ENCODE assay signal across 16 cellular contexts in the genomic region with DNA sequence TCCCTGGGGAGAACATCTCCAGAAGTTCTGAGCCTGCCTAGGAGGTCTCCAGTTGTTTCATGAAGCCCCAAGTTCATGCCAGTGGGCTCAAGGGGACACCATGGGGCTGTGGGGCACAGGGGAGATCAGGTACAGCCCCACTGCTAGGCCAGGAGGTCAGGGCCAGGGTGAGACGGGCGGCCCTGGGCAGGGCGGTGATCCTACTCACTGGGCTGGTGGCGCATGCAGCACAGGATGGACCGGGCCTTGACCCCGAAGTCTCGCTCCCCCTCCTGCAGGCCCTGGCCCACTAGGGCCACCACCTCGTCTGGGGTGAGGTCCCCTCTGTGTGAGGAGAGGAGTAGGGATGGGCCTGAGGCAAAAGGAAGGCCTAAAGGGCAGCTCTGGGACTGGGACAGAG. TPM values are rescaled to one million over a fixed set of nuclear protein-coding genes. Genes with fewer than 3 reads are reported as not detected.
DNase-seq lines count a peak whose midpoint lies in the region; ATAC-seq and TF ChIP-seq lines count a peak whose summit lies in the region.
"Had no signal": no experiment of that assay in that cellular context is flagged by ENCODE, and none has a peak within 500 bp of the region (broad histone marks: within the 10 kb centered on the region; RNA-seq: fewer than 3 reads in every experiment).

No MANE protein-coding gene starts in this region.

- peaks cover 30% of the 10 kb centered on the region for H3K36me3 Mint-ChIP-seq in effector memory CD8-positive, alpha-beta T cell (ENCODE audit: insufficient read depth)
- H3K36me3 Mint-ChIP-seq in stimulated activated naive B cell treated with anti-CD40 and anti-IgM and Interleukin-4, amounts not matched to agents 10 μg/mL and 1 μg/mL and 100 μg/mL, for 72 hours = peaks cover 49 to 64% of the 10 kb centered on the region in 2 donors

- H3K4me2 ChIP-seq in mesenchymal stem cell (ENCODE audit: low read length, poor library complexity, severe bottlenecking) = no peak overlapping the region
- H3K4me2 ChIP-seq: A549 had no signal

- no peaks in the 10 kb centered on the region for H3K27me3 ChIP-seq in heart left ventricle
- H3K27me3 ChIP-seq in RWPE2 (ENCODE audit: insufficient read depth, poor library complexity, severe bottlenecking) = no peaks in the 10 kb centered on the region
- no peaks in the 10 kb centered on the region for H3K27me3 ChIP-seq in mesenchymal stem cell (ENCODE audit: control insufficient read depth in 1 of 2, insufficient read depth in 1 of 2, low read length in 2 of 2)
- H3K27me3 ChIP-seq: BE2C had no signal

- H3K9me3 ChIP-seq in heart left ventricle = peaks cover 0 to 7% (median 0%) of the 10 kb centered on the region in 12 donors
- no peaks in the 10 kb centered on the region for H3K9me3 ChIP-seq in RWPE2 (ENCODE audit: severe bottlenecking)
- peaks cover 8% of the 10 kb centered on the region for H3K9me3 ChIP-seq in mesenchymal stem cell (ENCODE audit: control insufficient read depth, low read length)
- H3K9me3 ChIP-seq: BE2C had no signal

- H2BK120ac ChIP-seq in mesenchymal stem cell (ENCODE audit: low read depth, low read length) = no peak overlapping the region

- no peak overlapping the region for H2BK5ac ChIP-seq in mesenchymal stem cell (ENCODE audit: low read depth, low read length, poor library complexity, severe bottlenecking)

- TF ChIP-seq CTCF in heart left ventricle (IDR thresholded peaks at IDR 0.05) (no peak), RWPE2 (IDR thresholded peaks at IDR 0.05; ENCODE audit: poor library complexity, severe bottlenecking) (no peak)

- no peak overlapping the region for H3K9ac ChIP-seq in mesenchymal stem cell (ENCODE audit: low read length)
- H3K9ac ChIP-seq: GM23248 had no signal

- TF ChIP-seq POLR2A in heart left ventricle (IDR thresholded peaks at IDR 0.05) = no peak

- no peak overlapping the region for H3K4ac ChIP-seq in mesenchymal stem cell (ENCODE audit: low read depth in 1 of 2, low read length in 2 of 2)

- H3K4me1 Mint-ChIP-seq in effector memory CD8-positive, alpha-beta T cell (ENCODE audit: low read depth in 2 of 2) = peaks cover 3 to 4% of the 10 kb centered on the region in 2 donors
- peaks cover 6% of the 10 kb centered on the region in 2 donors for H3K4me1 Mint-ChIP-seq in stimulated activated naive B cell treated with anti-CD40 and anti-IgM and Interleukin-4, amounts not matched to agents 10 μg/mL and 1 μg/mL and 100 μg/mL, for 72 hours

- WGBS in heart left ventricle, 4 donors = 96 to 100% (median 99%) methylated on average over 3 to 8 of the region's 8 CpGs
- WGBS in mesenchymal stem cell = 94% methylated on average over 7 of the region's 8 CpGs

- no peak overlapping the region for H3K23ac ChIP-seq in mesenchymal stem cell (ENCODE audit: low read length in 2 of 2)

- DNase-seq in Right ventricle myocardium inferior (ENCODE audit: missing footprints) (peak; percentile 50), heart left ventricle (no peak), RWPE2 (ENCODE audit: low spot score) (peak; percentile 83), mesenchymal stem cell (no peak)
- no peak for DNase-seq in effector memory CD8-positive, alpha-beta T cell
- DNase-seq in stimulated activated naive B cell treated with anti-CD40 and anti-IgM and Interleukin-4, amounts not matched to agents 10 μg/mL and 1 μg/mL and 100 μg/mL, for 72 hours = no peak
- DNase-seq: BE2C; Caco-2; CD8-positive, alpha-beta T cell; GF-D8; GM23248 had no signal

- H3K18ac ChIP-seq in mesenchymal stem cell (ENCODE audit: low read depth in 1 of 2, low read length in 2 of 2) = no peak overlapping the region

- no peak overlapping the region for H4K8ac ChIP-seq in mesenchymal stem cell (ENCODE audit: low read length)

- H3K4me1 ChIP-seq in heart left ventricle (peaks cover 0 to 8% (median 0%) of the 10 kb centered on the region in 12 donors), RWPE2 (ENCODE audit: insufficient read depth, poor library complexity, severe bottlenecking) (no peaks in the 10 kb centered on the region), mesenchymal stem cell (ENCODE audit: control insufficient read depth, insufficient read depth, low read depth, low read length) (no peaks in the 10 kb centered on the region)
- H3K4me1 ChIP-seq: A549, BE2C, Caco-2 had no signal

- H2BK12ac ChIP-seq in mesenchymal stem cell (ENCODE audit: low read length in 2 of 2) = no peak overlapping the region

- no peak overlapping the region for H3K4me3 Mint-ChIP-seq in effector memory CD8-positive, alpha-beta T cell
- no peak overlapping the region for H3K4me3 Mint-ChIP-seq in stimulated activated naive B cell treated with anti-CD40 and anti-IgM and Interleukin-4, amounts not matched to agents 10 μg/mL and 1 μg/mL and 100 μg/mL, for 72 hours
- H3K4me3 Mint-ChIP-seq: CD14-positive monocyte; CD8-positive, alpha-beta T cell had no signal

- no peak overlapping the region for H2AK5ac ChIP-seq in mesenchymal stem cell (ENCODE audit: low read length, severe bottlenecking)

- H3K27ac ChIP-seq in heart left ventricle (no peak overlapping the region), RWPE2 (ENCODE audit: poor library complexity, severe bottlenecking) (no peak overlapping the region), mesenchymal stem cell (ENCODE audit: low read length, poor library complexity, severe bottlenecking) (no peak overlapping the region)
- H3K27ac ChIP-seq: A549, GM23248, HL-60 had no signal

- H3K36me3 ChIP-seq in heart left ventricle = peaks cover 0 to 81% (median 31%) of the 10 kb centered on the region in 9 donors
- peaks cover 36% of the 10 kb centered on the region for H3K36me3 ChIP-seq in RWPE2 (ENCODE audit: low read depth)
- H3K36me3 ChIP-seq in mesenchymal stem cell (ENCODE audit: control insufficient read depth in 1 of 2, insufficient read depth in 2 of 2, low read depth in 1 of 2, low read length in 2 of 2) = peaks cover 82 to 84% of the 10 kb centered on the region in 2 experiments
- H3K36me3 ChIP-seq: BE2C had no signal

- peak overlapping the region; percentile 58 to 66 for H3K27ac Mint-ChIP-seq in effector memory CD8-positive, alpha-beta T cell
- peak overlapping the region; percentile 51 for H3K27ac Mint-ChIP-seq in stimulated activated naive B cell treated with anti-CD40 and anti-IgM and Interleukin-4, amounts not matched to agents 10 μg/mL and 1 μg/mL and 100 μg/mL, for 72 hours
- H3K27ac Mint-ChIP-seq: CD8-positive, alpha-beta T cell had no signal

- no peak overlapping the region for H3K14ac ChIP-seq in mesenchymal stem cell (ENCODE audit: low read length in 2 of 2)

- peaks cover 2% of the 10 kb centered on the region for H3K79me1 ChIP-seq in mesenchymal stem cell (replicated peaks; ENCODE audit: low read length, poor library complexity, severe bottlenecking)

- ATAC-seq in Right ventricle myocardium inferior (no peak), heart left ventricle (no peak), RWPE2 (ENCODE audit: low read depth) (no peak), HG03135 (IDR thresholded peaks at IDR 0.05; ENCODE audit: unreplicated experiment) (no peak)
- no peak for ATAC-seq in effector memory CD8-positive, alpha-beta T cell (replicated peaks)
- no peak for ATAC-seq in stimulated activated naive B cell treated with anti-CD40 and anti-IgM and Interleukin-4, amounts not matched to agents 10 μg/mL and 1 μg/mL and 100 μg/mL, for 72 hours (replicated peaks)
- ATAC-seq: A549; CD8-positive, alpha-beta T cell; HCT116 had no signal

- no peak overlapping the region for H3K4me3 ChIP-seq in heart left ventricle
- no peak overlapping the region for H3K4me3 ChIP-seq in RWPE2 (ENCODE audit: severe bottlenecking)
- H3K4me3 ChIP-seq in mesenchymal stem cell (ENCODE audit: insufficient read depth in 1 of 2, low read depth in 1 of 2, low read length in 2 of 2) = no peak overlapping the region
- H3K4me3 ChIP-seq: A549, GM23248 had no signal

- intact Hi-C loops in Right ventricle myocardium inferior (cut with DNase I) = no loop called here
- intact Hi-C loops in heart left ventricle (cut with DNase I) = no loop called here

- H4K91ac ChIP-seq in mesenchymal stem cell (ENCODE audit: low read length) = no peak overlapping the region

- H2AFZ ChIP-seq in mesenchymal stem cell (ENCODE audit: low read depth, low read length) = no peak overlapping the region
- H2AFZ ChIP-seq: GM23248 had no signal

- H2BK15ac ChIP-seq in mesenchymal stem cell (ENCODE audit: low read depth, poor library complexity, severe bottlenecking) = no peak overlapping the region

- H3K27me3 Mint-ChIP-seq in effector memory CD8-positive, alpha-beta T cell = no peaks in the 10 kb centered on the region
- H3K27me3 Mint-ChIP-seq in stimulated activated naive B cell treated with anti-CD40 and anti-IgM and Interleukin-4, amounts not matched to agents 10 μg/mL and 1 μg/mL and 100 μg/mL, for 72 hours = no peaks in the 10 kb centered on the region

- H3K9me3 Mint-ChIP-seq in effector memory CD8-positive, alpha-beta T cell = no peaks in the 10 kb centered on the region
- H3K9me3 Mint-ChIP-seq in stimulated activated naive B cell treated with anti-CD40 and anti-IgM and Interleukin-4, amounts not matched to agents 10 μg/mL and 1 μg/mL and 100 μg/mL, for 72 hours = peaks cover 0 to 3% of the 10 kb centered on the region in 2 donors
- H3K9me3 Mint-ChIP-seq: CD8-positive, alpha-beta T cell had no signal

RNA-seq across cellular contexts. Expression of a gene that starts 26.1 kb away (rescaled TPM):
- total RNA-seq in Right ventricle myocardium inferior = 10.7 TPM
- 10 to 100 TPM in 2 of 9 donors, 1 to 10 TPM in 7; 2.5 to 11.5 (median 6.0) TPM for total RNA-seq in heart left ventricle
- 10 to 100 TPM in 1 of 2 donors, 1 to 10 TPM in 1; 6.4 to 10.9 TPM for polyA plus RNA-seq in heart left ventricle
- 13.9 TPM for polyA plus RNA-seq in mesenchymal stem cell (2013, experiment 1 of 2)
- 14.1 TPM for polyA plus RNA-seq in mesenchymal stem cell (2013, experiment 2 of 2)

RNA-seq across cellular contexts. Expression of a gene that starts 43.0 kb away (rescaled TPM):
- total RNA-seq in Right ventricle myocardium inferior (206 TPM), heart left ventricle (100 to 1,000 TPM; 156 to 286 (median 200) TPM)
- 100 to 1,000 TPM; 155 to 213 TPM for polyA plus RNA-seq in heart left ventricle
- polyA plus RNA-seq in mesenchymal stem cell (2013, experiment 1 of 2) = 95.4 TPM
- polyA plus RNA-seq in mesenchymal stem cell (2013, experiment 2 of 2) = 96.7 TPM

Comparison
In these comparisons a context has a peak if more than half of its experiments do, and no peak if none do; other contexts are left out.
1. DNase-seq: peak in Right ventricle myocardium inferior (single experiment) and RWPE2 (single experiment); none in heart left ventricle (0 of 5), effector memory CD8-positive, alpha-beta T cell (0 of 3), stimulated activated naive B cell treated with anti-CD40 and anti-IgM and Interleukin-4, amounts not matched to agents 10 μg/mL and 1 μg/mL and 100 μg/mL, for 72 hours (single experiment) and mesenchymal stem cell (single experiment).